ENCODE assay signal across 19 cellular contexts in the genomic region with DNA sequence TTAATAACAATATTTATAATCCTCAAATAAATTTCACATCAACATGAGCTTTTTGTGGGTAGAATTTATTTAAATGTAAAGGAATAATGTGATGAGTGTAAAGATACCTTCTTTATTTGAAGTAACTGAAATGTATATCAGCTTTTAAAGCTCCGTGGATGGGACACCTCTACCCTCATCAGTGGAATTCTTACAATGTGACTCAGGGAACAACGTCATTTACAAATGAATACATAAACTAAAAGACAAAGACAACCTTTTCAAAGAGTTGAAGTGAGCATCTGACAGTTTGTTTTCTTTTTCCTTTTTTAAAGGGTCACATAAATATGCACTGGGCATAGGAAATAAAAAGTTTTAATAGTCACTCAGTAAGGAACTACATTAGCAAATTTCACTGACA.
"Had no signal": no experiment of that assay in that cellular context is flagged by ENCODE, and none has a peak within 500 bp of the region (broad histone marks: within the 10 kb centered on the region; RNA-seq: fewer than 3 reads in every experiment).

No MANE protein-coding gene starts in this region.

- DNase-seq: activated CD4-positive, alpha-beta T cell treated with anti-CD3 and anti-CD28 coated beads for 4 hours; activated CD4-positive, alpha-beta T cell treated with anti-CD3 and anti-CD28 coated beads, Interleukin-2, amount 50 U/mL, for 4 hours; activated CD8-positive, alpha-beta memory T cell treated with anti-CD3 and anti-CD28 coated beads for 24 hours; activated effector memory CD4-positive, alpha-beta T cell treated with Interleukin-2 at 50 U/mL for 16 hours; activated naive CD4-positive, alpha-beta T cell treated with Interleukin-2 at 50 U/mL for 16 hours; anterior cingulate cortex; body of pancreas; effector memory CD4-positive, alpha-beta T cell; erythroblast; gastrocnemius medialis; glutamatergic neuron; islet precursor cell; left ventricle myocardium inferior; posterior cingulate gyrus; right cardiac atrium; stimulated activated CD4-positive, alpha-beta T cell treated with anti-CD3 and anti-CD28 coated beads, Interleukin-2, amount 100 ng/mL, for 48 hours; stimulated activated naive CD4-positive, alpha-beta T cell treated with Interleukin-2 at 50 U/mL for 16 hours; testis had no signal

- H3K27ac ChIP-seq: body of pancreas, gastrocnemius medialis, left ventricle myocardium inferior, testis had no signal

- H3K4me1 ChIP-seq: body of pancreas, gastrocnemius medialis, left ventricle myocardium inferior, testis had no signal

- H3K36me3 ChIP-seq: gastrocnemius medialis, left ventricle myocardium inferior had no signal

- H3K4me3 ChIP-seq: body of pancreas, gastrocnemius medialis, left ventricle myocardium inferior, lung, testis had no signal

- ATAC-seq: body of pancreas, gastrocnemius medialis, right cardiac atrium had no signal

- H3K9me3 ChIP-seq: body of pancreas, gastrocnemius medialis, testis had no signal

- H3K27me3 ChIP-seq: body of pancreas, gastrocnemius medialis, testis had no signal
